18 cellular contexts compared by ENCODE assay signal in the genomic region with DNA sequence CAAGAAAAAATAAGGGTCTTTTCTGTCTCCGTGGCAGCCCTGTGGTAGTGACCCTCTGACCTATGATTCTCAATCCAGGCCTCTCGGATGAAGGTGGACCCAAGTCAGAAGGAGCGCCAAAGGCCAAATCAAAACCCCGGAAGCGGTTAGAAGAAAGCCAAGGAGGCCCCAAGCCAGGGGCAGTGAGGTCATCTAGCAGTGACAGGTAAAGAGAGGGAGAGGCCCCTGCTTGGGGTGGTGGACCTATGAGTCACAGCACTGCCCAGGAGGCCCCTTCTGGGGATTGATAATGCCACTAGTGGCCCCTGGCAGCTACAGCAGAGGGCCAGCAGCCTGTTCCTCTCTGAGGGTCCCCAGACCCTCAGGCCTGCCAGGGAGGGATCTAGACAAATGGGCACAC. TPM values are rescaled to one million over a fixed set of nuclear protein-coding genes. Genes with fewer than 3 reads are reported as not detected.
DNase-seq lines count a peak whose midpoint lies in the region; ATAC-seq and TF ChIP-seq lines count a peak whose summit lies in the region.
"Had no signal": no experiment of that assay in that cellular context is flagged by ENCODE, and none has a peak within 500 bp of the region (broad histone marks: within the 10 kb centered on the region; RNA-seq: fewer than 3 reads in every experiment).

No MANE protein-coding gene starts in this region.

- ATAC-seq in left cardiac atrium = no peak
- ATAC-seq in HG02970 (IDR thresholded peaks at IDR 0.05; ENCODE audit: low FRiP score, unreplicated experiment) = no peak
- ATAC-seq in HG03097 (IDR thresholded peaks at IDR 0.05; ENCODE audit: low FRiP score, unreplicated experiment) = no peak

- peaks cover 0 to 31% (median 4%) of the 10 kb centered on the region in 11 experiments; a peak in 11 of 22 replicates for H4K20me1 ChIP-seq in BLaER1 treated with 17β-estradiol and CSF1 and Interleukin-3, amounts not matched to agents 10 nM and 100 nM

- H3K4me3 Mint-ChIP-seq in T-helper 2 cell treated with Interferon-gamma antibody and Interleukin-4, amounts not matched to agents 5 μg/mL and 100 μg/mL, for 36 hours = peak overlapping the region; percentile 13
- no peak overlapping the region for H3K4me3 Mint-ChIP-seq in mesothelial cell of epicardium
- H3K4me3 Mint-ChIP-seq: central memory CD8-positive, alpha-beta T cell had no signal

- H3K27ac ChIP-seq in BLaER1 treated with 17β-estradiol and CSF1 and Interleukin-3, amounts not matched to agents 10 nM and 100 nM = peak overlapping the region in 1 of 11 experiments; percentile 10; a peak in 1 of 22 replicates
- H3K27ac ChIP-seq: adrenal gland, esophagus squamous epithelium, sigmoid colon had no signal

- peaks cover 35 to 86% (median 71%) of the 10 kb centered on the region in 11 experiments for H3K27me3 ChIP-seq in BLaER1 treated with 17β-estradiol and CSF1 and Interleukin-3, amounts not matched to agents 10 nM and 100 nM
- H3K27me3 ChIP-seq: adrenal gland, esophagus squamous epithelium, sigmoid colon had no signal

- no peak overlapping the region for H3K27ac Mint-ChIP-seq in T-helper 2 cell treated with Interferon-gamma antibody and Interleukin-4, amounts not matched to agents 5 μg/mL and 100 μg/mL, for 36 hours
- H3K27ac Mint-ChIP-seq in mesothelial cell of epicardium = peak overlapping the region; percentile 81
- H3K27ac Mint-ChIP-seq: activated T-helper 2 cell treated with anti-CD3 and anti-CD28 coated beads, Interferon-gamma antibody, Interleukin-2, Interleukin-4, amounts not matched to agents 10 μg/mL and 5 μg/mL and 100 μg/mL, durations not matched to agents 14 hours and 24 hours and 36 hours had no signal

- peaks cover 38% of the 10 kb centered on the region for H3K4me1 Mint-ChIP-seq in T-helper 2 cell treated with Interferon-gamma antibody and Interleukin-4, amounts not matched to agents 5 μg/mL and 100 μg/mL, for 36 hours (ENCODE audit: low read depth)
- H3K4me1 Mint-ChIP-seq in mesothelial cell of epicardium = peaks cover 66% of the 10 kb centered on the region

- peak overlapping the region in 10 of 11 experiments; percentile 6 to 85 (median 76); a peak in 16 of 22 replicates for H3K4me2 ChIP-seq in BLaER1 treated with 17β-estradiol and CSF1 and Interleukin-3, amounts not matched to agents 10 nM and 100 nM

- intact Hi-C loops in left cardiac atrium (cut with DNase I) = no loop called here

- H3K4me1 ChIP-seq in BLaER1 treated with 17β-estradiol and CSF1 and Interleukin-3, amounts not matched to agents 10 nM and 100 nM = peaks cover 17 to 50% (median 40%) of the 10 kb centered on the region in 10 experiments

- H3K4me3 ChIP-seq in BLaER1 treated with 17β-estradiol and CSF1 and Interleukin-3, amounts not matched to agents 10 nM and 100 nM = no peak overlapping the region
- H3K4me3 ChIP-seq: adrenal gland, esophagus squamous epithelium, sigmoid colon had no signal

- H3K36me3 Mint-ChIP-seq in T-helper 2 cell treated with Interferon-gamma antibody and Interleukin-4, amounts not matched to agents 5 μg/mL and 100 μg/mL, for 36 hours (ENCODE audit: low read depth) = peaks cover 2% of the 10 kb centered on the region
- H3K36me3 Mint-ChIP-seq in mesothelial cell of epicardium = peaks cover 2% of the 10 kb centered on the region

- H3K27me3 Mint-ChIP-seq in T-helper 2 cell treated with Interferon-gamma antibody and Interleukin-4, amounts not matched to agents 5 μg/mL and 100 μg/mL, for 36 hours (ENCODE audit: low read depth) = peaks cover 40% of the 10 kb centered on the region
- peaks cover 2% of the 10 kb centered on the region for H3K27me3 Mint-ChIP-seq in mesothelial cell of epicardium (ENCODE audit: low read depth)

- H3K36me3 ChIP-seq in BLaER1 treated with 17β-estradiol and CSF1 and Interleukin-3, amounts not matched to agents 10 nM and 100 nM = no peaks in the 10 kb centered on the region
- H3K36me3 ChIP-seq: sigmoid colon had no signal

- no peak for TF ChIP-seq CTCF in mesothelial cell of epicardium (IDR thresholded peaks at IDR 0.05; ENCODE audit: unreplicated experiment)

- no peaks in the 10 kb centered on the region for H3K9me3 ChIP-seq in BLaER1 treated with 17β-estradiol and CSF1 and Interleukin-3, amounts not matched to agents 10 nM and 100 nM (replicated peaks in 1 of 11)
- H3K9me3 ChIP-seq: adrenal gland, esophagus squamous epithelium, sigmoid colon had no signal

- DNase-seq in HK-2 (ENCODE audit: unreplicated experiment) (peak; percentile 73), mesothelial cell of epicardium (ENCODE audit: low spot score in 2 of 2, unreplicated experiment in 2 of 2) (peak in 1 of 2 experiments; percentile 26), left cardiac atrium (no peak), NCI-H1105 (lab: John Stamatoyannopoulos, UW) (no peak)
- no peak for DNase-seq in T-helper 2 cell treated with Interferon-gamma antibody and Interleukin-4, amounts not matched to agents 5 μg/mL and 100 μg/mL, for 36 hours (ENCODE audit: low spot score)
- DNase-seq: esophagus squamous epithelium; NCI-H1436 treated with DMSO at 0.1 percent for 48 hours; NCI-H2171 treated with DMSO at 0.1 percent for 48 hours; SHP77 treated with DMSO at 0.1 percent for 48 hours; sigmoid colon; stimulated activated CD4-positive, alpha-beta T cell treated with anti-CD3 and anti-CD28 coated beads, Interleukin-2, amount 100 ng/mL, for 24 hours; T-helper 1 cell had no signal

- H3K9ac ChIP-seq in BLaER1 treated with 17β-estradiol and CSF1 and Interleukin-3, amounts not matched to agents 10 nM and 100 nM = no peak overlapping the region

- no peaks in the 10 kb centered on the region for H3K9me3 Mint-ChIP-seq in T-helper 2 cell treated with Interferon-gamma antibody and Interleukin-4, amounts not matched to agents 5 μg/mL and 100 μg/mL, for 36 hours
- no peaks in the 10 kb centered on the region for H3K9me3 Mint-ChIP-seq in mesothelial cell of epicardium
- H3K9me3 Mint-ChIP-seq: activated T-helper 2 cell treated with anti-CD3 and anti-CD28 coated beads, Interferon-gamma antibody, Interleukin-2, Interleukin-4, amounts not matched to agents 10 μg/mL and 5 μg/mL and 100 μg/mL, durations not matched to agents 14 hours and 24 hours and 36 hours; central memory CD8-positive, alpha-beta T cell had no signal

RNA-seq across cellular contexts. Expression of gene SLC2A8, which starts 6.4 kb away (rescaled TPM):
- 30.9 to 36.0 TPM (median 32.7 TPM) in 3 replicates for total RNA-seq in mesothelial cell of epicardium
- total RNA-seq in left cardiac atrium = 10 to 100 TPM; 12.1 to 16.1 TPM

RNA-seq across cellular contexts. Expression of gene ZNF79, which starts 33.6 kb away (rescaled TPM):
- total RNA-seq in mesothelial cell of epicardium = 11.0 to 12.1 TPM (median 11.6 TPM) in 3 replicates
- 1 to 10 TPM; 6.2 to 6.6 TPM for total RNA-seq in left cardiac atrium
